Comparison of ENCODE assay signal across 9 cellular contexts in the genomic region with DNA sequence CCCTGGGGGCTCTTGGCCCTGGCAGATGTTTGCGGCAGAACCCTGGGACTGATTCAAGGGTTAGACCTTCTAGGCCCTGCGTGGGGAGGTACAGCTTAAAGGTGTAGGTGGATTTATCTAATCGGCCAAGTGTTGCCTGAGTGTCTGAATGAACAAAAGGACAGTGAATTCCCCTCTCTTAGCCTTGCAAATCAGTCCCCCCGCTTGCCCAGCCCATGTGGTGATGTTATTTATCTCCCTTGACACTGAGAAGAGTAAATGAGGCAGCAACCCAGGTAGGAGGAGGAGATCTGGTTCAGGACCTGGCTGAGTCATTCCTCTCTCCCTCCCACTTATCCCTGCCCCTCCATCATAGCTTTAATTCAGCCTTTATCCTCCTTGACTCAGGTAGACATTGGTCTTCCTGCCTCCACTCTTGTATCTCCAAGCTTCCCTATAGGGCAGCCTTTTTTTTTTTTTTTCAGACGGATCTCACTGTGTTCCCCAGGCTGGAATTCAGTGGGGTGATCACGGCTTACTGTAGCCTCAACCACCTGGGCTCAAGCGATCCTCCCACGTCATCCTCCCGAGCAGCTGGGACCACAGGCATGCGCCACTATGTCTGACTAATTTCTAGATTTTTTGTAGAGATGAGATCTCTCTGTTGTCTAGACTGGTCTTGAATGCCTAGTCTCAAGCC. TPM values are rescaled to one million over a fixed set of nuclear protein-coding genes. Genes with fewer than 3 reads are reported as not detected.
DNase-seq lines count a peak whose midpoint lies in the region; ATAC-seq, FAIRE-seq and TF ChIP-seq lines count a peak whose summit lies in the region.
"Had no signal": no experiment of that assay in that cellular context is flagged by ENCODE, and none has a peak within 500 bp of the region (broad histone marks: within the 10 kb centered on the region; RNA-seq: fewer than 3 reads in every experiment).

No MANE protein-coding gene starts in this region.

- H3K9me3 Mint-ChIP-seq in glutamatergic neuron (ENCODE audit: unreplicated experiment): peaks cover 8% of the 10 kb centered on the region
- H3K9me3 Mint-ChIP-seq: dendritic cell treated with granulocyte-macrophage colony-stimulating factor and Interleukin-4, amounts not matched to agents 40 ng/mL and 50 ng/mL, for 4 days had no signal

- intact Hi-C loops in esophagus muscularis mucosa (cut with DNase I): no loop called here

- H4K20me1 ChIP-seq in Karpas-422 (ENCODE audit: insufficient read depth, low read depth, low read length): no peaks in the 10 kb centered on the region

- H3K27me3 Mint-ChIP-seq in glutamatergic neuron (ENCODE audit: unreplicated experiment): peaks cover 4% of the 10 kb centered on the region

- no peaks in the 10 kb centered on the region for H3K79me2 ChIP-seq in Karpas-422 (ENCODE audit: low read length)

- no peak overlapping the region for H2AFZ ChIP-seq in Karpas-422 (ENCODE audit: low read length)

- H3K4me3 Mint-ChIP-seq in glutamatergic neuron (ENCODE audit: unreplicated experiment): no peak overlapping the region
- H3K4me3 Mint-ChIP-seq: dendritic cell treated with granulocyte-macrophage colony-stimulating factor and Interleukin-4, amounts not matched to agents 40 ng/mL and 50 ng/mL, for 4 days had no signal

- no peak overlapping the region for H3K9ac ChIP-seq in Karpas-422 (ENCODE audit: low read length)

- no peak overlapping the region for H3K27ac Mint-ChIP-seq in glutamatergic neuron (ENCODE audit: unreplicated experiment)
- H3K27ac Mint-ChIP-seq: dendritic cell treated with granulocyte-macrophage colony-stimulating factor and Interleukin-4, amounts not matched to agents 40 ng/mL and 50 ng/mL, for 4 days had no signal

- FAIRE-seq in bronchial epithelial cell (lab: Jason Lieb, UNC): no peak

- peak; percentile 63 for ATAC-seq in GM19467 (IDR thresholded peaks at IDR 0.05; ENCODE audit: unreplicated experiment)
- ATAC-seq in HG03558 (IDR thresholded peaks at IDR 0.05; ENCODE audit: extremely low read depth, unreplicated experiment): peak; percentile 66

- H3K36me3 ChIP-seq in bronchial epithelial cell (ENCODE audit: control insufficient read depth, insufficient read depth, low read length): no peaks in the 10 kb centered on the region
- H3K36me3 ChIP-seq in Karpas-422 (ENCODE audit: insufficient read depth, low read length): no peaks in the 10 kb centered on the region
- H3K36me3 ChIP-seq in Peyer's patch: no peaks in the 10 kb centered on the region
- H3K36me3 ChIP-seq in esophagus muscularis mucosa: no peaks in the 10 kb centered on the region

- H3K9me3 ChIP-seq in Karpas-422 (ENCODE audit: low read length) (no peaks in the 10 kb centered on the region), Peyer's patch (no peaks in the 10 kb centered on the region), esophagus muscularis mucosa (no peaks in the 10 kb centered on the region)

- peaks cover 14% of the 10 kb centered on the region for H3K4me1 Mint-ChIP-seq in glutamatergic neuron (ENCODE audit: low read depth, unreplicated experiment)

- no peak for TF ChIP-seq EP300 in esophagus muscularis mucosa (IDR thresholded peaks at IDR 0.05)

- TF ChIP-seq POLR2A in Peyer's patch (IDR thresholded peaks at IDR 0.05) (no peak), esophagus muscularis mucosa (IDR thresholded peaks at IDR 0.05; ENCODE audit: low read depth) (no peak)

- WGBS in esophagus muscularis mucosa: 92% methylated on average over 10 of the region's 10 CpGs

- no peaks in the 10 kb centered on the region for H3K27me3 ChIP-seq in bronchial epithelial cell (ENCODE audit: control insufficient read depth, insufficient read depth, low read length)
- H3K27me3 ChIP-seq in Karpas-422 (ENCODE audit: low read length): no peaks in the 10 kb centered on the region
- H3K27me3 ChIP-seq in Peyer's patch: no peaks in the 10 kb centered on the region
- H3K27me3 ChIP-seq in esophagus muscularis mucosa: no peaks in the 10 kb centered on the region

- H3K4me2 ChIP-seq in Karpas-422 (ENCODE audit: low read depth, low read length, poor library complexity, severe bottlenecking): no peak overlapping the region

- H3K36me3 Mint-ChIP-seq in glutamatergic neuron (ENCODE audit: unreplicated experiment): peaks cover 12% of the 10 kb centered on the region

- H3K27ac ChIP-seq in Karpas-422 (ENCODE audit: low read length) (no peak overlapping the region), Peyer's patch (no peak overlapping the region), esophagus muscularis mucosa (replicated peaks in 1 of 4) (no peak overlapping the region)

- H3K4me3 ChIP-seq in bronchial epithelial cell (ENCODE audit: low read depth, low read length) (no peak overlapping the region), Karpas-422 (ENCODE audit: low read length) (no peak overlapping the region), Peyer's patch (no peak overlapping the region), esophagus muscularis mucosa (no peak overlapping the region)

- H3K4me1 ChIP-seq in Karpas-422 (ENCODE audit: low read length) (no peaks in the 10 kb centered on the region), Peyer's patch (no peaks in the 10 kb centered on the region), esophagus muscularis mucosa (peaks cover 0 to 3% (median 0%) of the 10 kb centered on the region in 4 donors)

- TF ChIP-seq CTCF in bronchial epithelial cell (IDR thresholded peaks at IDR 0.05; ENCODE audit: insufficient read depth, low read length, severe bottlenecking) (no peak), glutamatergic neuron (IDR thresholded peaks at IDR 0.05; ENCODE audit: partially characterized antibody, unreplicated experiment) (no peak), Peyer's patch (IDR thresholded peaks at IDR 0.05) (no peak), esophagus muscularis mucosa (IDR thresholded peaks at IDR 0.05) (no peak)

- H3K9me2 ChIP-seq in Karpas-422 (replicated peaks; ENCODE audit: insufficient read depth, low read length): no peaks in the 10 kb centered on the region

- DNase-seq in EH (ENCODE audit: low read depth): peak; percentile 83
- DNase-seq in bronchial epithelial cell (ENCODE audit: low read depth): peak; percentile 48
- DNase-seq in Karpas-422: no peak
- DNase-seq in glutamatergic neuron: no peak
- no peak for DNase-seq in Peyer's patch
- no peak for DNase-seq in esophagus muscularis mucosa (ENCODE audit: extremely low spot score)

RNA-seq across cellular contexts. Expression of a gene that starts 54.7 kb away (rescaled TPM):
- 14.2 and 15.1 TPM in 2 replicates for total RNA-seq in bronchial epithelial cell
- 50.8 and 123 TPM in 2 replicates for total RNA-seq in Karpas-422 (2014; rRNA removed; shearing (Covaris generic); ENCODE audit: low replicate concordance)
- total RNA-seq in glutamatergic neuron (ENCODE audit: unreplicated experiment): 56.3 TPM
- total RNA-seq in Peyer's patch: 10 to 100 TPM in 3 of 4 donors, 1 to 10 TPM in 1; 5.4 to 12.4 (median 11.7) TPM
- 10 to 100 TPM; 23.5 to 50.9 (median 34.1) TPM for total RNA-seq in esophagus muscularis mucosa

Comparison
In these comparisons a context has a peak if more than half of its experiments do, and no peak if none do; other contexts are left out.
1. DNase-seq: peak in EH (single experiment) and bronchial epithelial cell (single experiment); none in Karpas-422 (single experiment), glutamatergic neuron (single experiment), Peyer's patch (0 of 3) and esophagus muscularis mucosa (single experiment).